28 cellular contexts compared by ENCODE assay signal in the genomic region with DNA sequence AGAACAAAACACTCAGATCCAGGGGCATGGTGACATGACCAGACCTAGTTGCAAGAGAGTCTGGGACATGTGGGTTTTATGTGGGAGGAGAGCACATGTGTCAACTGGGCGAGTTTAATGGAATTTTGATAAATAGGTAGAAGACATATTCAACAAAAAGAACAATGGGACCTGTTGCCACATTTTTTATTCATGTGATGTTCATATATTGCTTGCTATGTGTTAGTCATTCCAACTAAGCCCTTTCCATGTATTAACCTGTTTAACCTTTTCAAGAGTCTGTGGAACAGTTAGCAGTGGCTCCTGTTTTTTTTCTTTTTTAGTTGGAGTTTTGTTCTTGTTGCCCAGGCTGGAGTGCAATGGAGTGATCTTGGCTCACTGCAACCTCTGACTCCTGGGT. TPM values are rescaled to one million over a fixed set of nuclear protein-coding genes. Genes with fewer than 3 reads are reported as not detected.
"Had no signal": no experiment of that assay in that cellular context is flagged by ENCODE, and none has a peak within 500 bp of the region (broad histone marks: within the 10 kb centered on the region; RNA-seq: fewer than 3 reads in every experiment).

No MANE protein-coding gene starts in this region.

- H3K27ac Mint-ChIP-seq: endodermal cell had no signal

- H3K4me3 ChIP-seq: colonic mucosa, esophagus muscularis mucosa, hepatocyte, lung, right atrium auricular region, sigmoid colon, skin epidermis, stomach, thoracic aorta, transverse colon had no signal

- ATAC-seq: left colon; left ventricle myocardium superior; naive thymus-derived CD4-positive, alpha-beta T cell had no signal

- FAIRE-seq: endothelial cell of umbilical vein had no signal

- H3K27me3 ChIP-seq: colonic mucosa, hepatocyte, right atrium auricular region, transverse colon had no signal

- H3K36me3 Mint-ChIP-seq: naive thymus-derived CD4-positive, alpha-beta T cell had no signal

- H3K36me3 ChIP-seq: colonic mucosa, esophagus muscularis mucosa, right atrium auricular region, sigmoid colon, stomach, thoracic aorta, transverse colon had no signal

- H3K4me3 Mint-ChIP-seq: endodermal cell; naive thymus-derived CD4-positive, alpha-beta T cell; nephron progenitor cell had no signal

- DNase-seq: colonic mucosa; effector CD4-positive, alpha-beta T cell; endodermal cell; left colon; left ventricle myocardium superior; mesendoderm; naive thymus-derived CD4-positive, alpha-beta T cell; nephron progenitor cell; posterior cingulate gyrus; stimulated activated CD4-positive, alpha-beta T cell treated with anti-CD3 and anti-CD28 coated beads, Interleukin-2, amount 100 ng/mL, for 24 hours; stimulated activated CD4-positive, alpha-beta T cell treated with anti-CD3 and anti-CD28 coated beads, Interleukin-4, amount 100 ng/mL, for 4 hours; stimulated activated naive CD4-positive, alpha-beta T cell; stomach; substantia nigra; transverse colon had no signal

- H3K4me1 ChIP-seq: colonic mucosa, esophagus muscularis mucosa, right atrium auricular region, sigmoid colon, stomach, transverse colon had no signal

- H3K9me3 Mint-ChIP-seq: endodermal cell; naive thymus-derived CD4-positive, alpha-beta T cell; nephron progenitor cell had no signal

- H3K27ac ChIP-seq: colonic mucosa, esophagus muscularis mucosa, hepatocyte, right atrium auricular region, sigmoid colon, stomach, thoracic aorta, transverse colon had no signal

RNA-seq across cellular contexts. Expression of a gene that starts 30.1 kb away (rescaled TPM):
- total RNA-seq: dermis microvascular lymphatic vessel endothelial cell, endothelial cell of umbilical vein, fibroblast of villous mesenchyme, kidney epithelial cell, osteocyte, pulmonary artery endothelial cell had no signal
- polyA plus RNA-seq: endothelial cell of umbilical vein had no signal
